In the genomic region with DNA sequence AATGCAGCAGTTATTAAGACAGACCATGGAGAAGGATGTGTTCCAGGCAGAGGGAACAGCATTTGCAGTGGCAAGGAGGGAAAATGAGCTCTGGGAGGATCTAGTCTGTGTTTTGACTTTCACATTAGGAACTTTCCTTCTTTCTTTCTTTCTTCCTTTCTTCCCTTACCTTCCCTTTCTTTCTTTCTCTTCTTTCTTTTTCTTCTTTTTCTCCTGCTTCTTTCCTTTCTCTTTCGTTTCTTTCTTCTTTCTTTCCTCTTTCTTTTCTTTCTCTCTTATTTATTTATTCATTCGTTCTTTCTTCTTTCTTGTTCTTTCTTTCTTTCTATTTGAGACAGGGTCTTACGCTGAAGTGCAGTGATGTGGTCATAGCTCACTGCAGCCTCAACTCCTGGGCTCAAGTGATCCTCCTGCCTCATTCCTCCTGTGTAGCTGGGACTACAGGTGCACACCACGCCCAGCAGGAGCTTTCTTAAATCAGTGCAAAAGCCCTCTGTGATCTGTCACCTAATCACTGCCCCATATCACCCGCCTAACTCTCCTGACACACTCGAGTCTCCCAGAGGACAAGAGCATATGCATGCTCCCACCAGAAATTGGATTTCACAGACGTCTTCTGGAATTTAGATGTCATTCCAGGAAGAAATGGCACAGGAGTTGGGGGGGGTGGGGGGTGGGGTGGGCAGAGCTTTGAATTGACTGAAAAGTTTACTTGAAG, we compare ENCODE assay signal across 1 cellular context.
TF ChIP-seq lines count a peak whose summit lies in the region.

No MANE protein-coding gene starts in this region.

TF ChIP-seq in K562, 482 proteins besides CTCF, POLR2A, EP300 and RAD21:
- TF ChIP-seq ZNF512 (tag; IDR thresholded peaks at IDR 0.05) (peak; percentile 72), ZNF717 (CRISPR knock-in tag; IDR thresholded peaks at IDR 0.05) (no peak), FIP1L1 (IDR thresholded peaks at IDR 0.05; ENCODE audit: low read depth, low read length, poor library complexity, severe bottlenecking) (no peak)
- TF ChIP-seq, protein P1, sequence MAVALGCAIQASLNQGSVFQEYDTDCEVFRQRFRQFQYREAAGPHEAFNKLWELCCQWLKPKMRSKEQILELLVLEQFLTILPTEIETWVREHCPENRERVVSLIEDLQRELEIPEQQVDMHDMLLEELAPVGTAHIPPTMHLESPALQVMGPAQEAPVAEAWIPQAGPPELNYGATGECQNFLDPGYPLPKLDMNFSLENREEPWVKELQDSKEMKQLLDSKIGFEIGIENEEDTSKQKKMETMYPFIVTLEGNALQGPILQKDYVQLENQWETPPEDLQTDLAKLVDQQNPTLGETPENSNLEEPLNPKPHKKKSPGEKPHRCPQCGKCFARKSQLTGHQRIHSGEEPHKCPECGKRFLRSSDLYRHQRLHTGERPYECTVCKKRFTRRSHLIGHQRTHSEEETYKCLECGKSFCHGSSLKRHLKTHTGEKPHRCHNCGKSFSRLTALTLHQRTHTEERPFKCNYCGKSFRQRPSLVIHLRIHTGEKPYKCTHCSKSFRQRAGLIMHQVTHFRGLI (CRISPR knock-in tag; IDR thresholded peaks at IDR 0.05): no peak
- TF ChIP-seq, protein P2, sequence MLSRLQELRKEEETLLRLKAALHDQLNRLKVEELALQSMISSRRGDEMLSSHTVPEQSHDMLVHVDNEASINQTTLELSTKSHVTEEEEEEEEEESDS (CRISPR knock-in tag; IDR thresholded peaks at IDR 0.05): no peak
TF ChIP-seq in K562: peak in this region for 1.
